Comparison of ENCODE assay signal across 10 cellular contexts in the genomic region with DNA sequence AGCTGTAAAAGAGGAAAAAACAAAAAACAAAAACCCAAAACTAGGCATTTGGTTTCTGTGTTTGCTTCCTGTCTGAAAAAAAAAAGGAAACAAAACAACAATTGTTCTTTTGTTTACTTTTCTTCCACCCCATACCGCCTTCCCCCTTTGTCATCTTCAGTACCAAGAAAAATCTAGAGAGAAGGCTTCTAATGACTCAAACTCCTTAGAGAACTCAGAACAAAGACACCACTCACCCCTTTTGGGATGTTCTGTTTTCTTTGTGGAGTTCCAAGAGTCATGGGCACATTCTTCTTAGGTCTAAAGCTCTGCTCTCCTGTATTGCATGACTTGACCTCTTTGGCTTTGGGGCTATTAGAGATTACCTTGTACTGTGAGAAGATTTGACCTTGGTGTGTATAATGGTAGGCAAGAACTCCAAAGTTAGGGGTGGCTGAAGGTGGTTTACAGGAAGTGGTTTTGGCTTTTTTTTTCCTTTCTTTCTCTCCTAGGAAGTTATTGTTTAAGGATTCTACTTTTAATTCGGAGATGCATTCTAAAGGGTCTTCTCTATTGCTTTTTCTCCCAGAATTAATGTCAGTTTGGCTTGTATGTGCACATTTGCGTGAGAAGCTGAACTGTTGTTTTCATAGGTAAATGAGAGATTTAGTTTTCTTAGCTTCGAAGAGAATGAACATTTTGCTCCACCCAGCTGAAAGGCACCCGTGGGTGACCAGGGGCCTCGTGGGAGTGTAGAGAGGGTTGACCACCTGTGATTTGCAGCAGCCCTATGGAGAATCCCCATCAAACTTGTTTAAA.
DNase-seq lines count a peak whose midpoint lies in the region; ATAC-seq and TF ChIP-seq lines count a peak whose summit lies in the region.
"Had no signal": no experiment of that assay in that cellular context is flagged by ENCODE, and none has a peak within 500 bp of the region (broad histone marks: within the 10 kb centered on the region; RNA-seq: fewer than 3 reads in every experiment).

No MANE protein-coding gene starts in this region.

- no peaks in the 10 kb centered on the region for H3K36me3 ChIP-seq in KMS-11 (ENCODE audit: insufficient read depth)
- H3K36me3 ChIP-seq: stomach had no signal

- H3K27me3 ChIP-seq in KMS-11 (ENCODE audit: insufficient read depth, low read depth), result no peaks in the 10 kb centered on the region
- H3K27me3 ChIP-seq: stomach had no signal

- H4K20me1 ChIP-seq in KMS-11 (ENCODE audit: insufficient read depth), result no peaks in the 10 kb centered on the region

- peaks cover 29% of the 10 kb centered on the region for H3K4me1 ChIP-seq in KMS-11 (ENCODE audit: low read depth, poor library complexity, severe bottlenecking)
- H3K4me1 ChIP-seq: stomach had no signal

- TF ChIP-seq CTCF in KMS-11 (conservative IDR thresholded peaks at IDR 0.05; ENCODE audit: low read depth, low read length), result no peak

- peak overlapping the region; percentile 21; the same call in 1 of the 2 replicates for H3K9ac ChIP-seq in KMS-11

- H3K4me3 ChIP-seq in GM08714 (ENCODE audit: low read length), result peak overlapping the region; percentile 50; the same call in 1 of the 2 replicates
- H3K4me3 ChIP-seq in KMS-11 (IDR thresholded peaks at IDR 0.05; ENCODE audit: insufficient read depth, low read depth, low read length), result peak overlapping the region; percentile 60
- H3K4me3 ChIP-seq: stomach had no signal

- peak overlapping the region; percentile 38 for H2AFZ ChIP-seq in KMS-11 (ENCODE audit: low read depth)

- DNase-seq in NOMO-1 (lab: John Stamatoyannopoulos, UW; ENCODE audit: unreplicated experiment in 2 of 2) (no peak), erythroblast (lab: John Stamatoyannopoulos, UW) (no peak), D341Med (ENCODE audit: low spot score) (no peak)
- no peak for DNase-seq in activated CD8-positive, alpha-beta memory T cell treated with anti-CD3 and anti-CD28 coated beads for 24 hours
- DNase-seq: activated naive CD8-positive, alpha-beta T cell treated with anti-CD3 and anti-CD28 coated beads, Interleukin-2, amount 10 ng/mL, durations not matched to agents 7 days and 5 days; stomach had no signal

- no peaks in the 10 kb centered on the region for H3K79me2 ChIP-seq in KMS-11 (ENCODE audit: insufficient read depth, low read depth)

- ATAC-seq in GM19452 (IDR thresholded peaks at IDR 0.05; ENCODE audit: unreplicated experiment), result peak; percentile 35
- peak; percentile 16 for ATAC-seq in HG02938 (IDR thresholded peaks at IDR 0.05; ENCODE audit: unreplicated experiment)

- peak overlapping the region; percentile 56 for H3K4me2 ChIP-seq in KMS-11

- no peak for TF ChIP-seq POLR2A in erythroblast (IDR thresholded peaks at IDR 0.05; ENCODE audit: low read length)

- H3K27ac ChIP-seq in KMS-11, result peak overlapping the region; percentile 58
- H3K27ac ChIP-seq: stomach had no signal
